Comparison of ENCODE assay signal across 1 cellular context in genomic region chr1:167984886-167985489, GRCh38.
TF ChIP-seq lines count a peak whose summit lies in the region.

No MANE protein-coding gene starts in this region.

TF ChIP-seq in K562, 482 proteins besides CTCF, POLR2A, EP300 and RAD21 (continued from another document and continues in another):
- peak; percentile 64 for TF ChIP-seq PKNOX1 (IDR thresholded peaks at IDR 0.05)
- TF ChIP-seq RBM34 (IDR thresholded peaks at IDR 0.05; ENCODE audit: borderline replicate concordance, insufficient read depth, low read length) = no peak
- no peak for TF ChIP-seq COPS2 (conservative IDR thresholded peaks at IDR 0.05)
- TF ChIP-seq ZNF143 (CRISPR knock-in tag; IDR thresholded peaks at IDR 0.05) = no peak
- no peak for TF ChIP-seq DACH1 (IDR thresholded peaks at IDR 0.05; ENCODE audit: partially characterized antibody)
- no peak for TF ChIP-seq PATZ1 (CRISPR knock-in tag; IDR thresholded peaks at IDR 0.05; ENCODE audit: borderline replicate concordance)
- TF ChIP-seq NBN (IDR thresholded peaks at IDR 0.05; ENCODE audit: low read depth) = peak; percentile 98
- TF ChIP-seq NCOA1 (IDR thresholded peaks at IDR 0.05; ENCODE audit: low read depth) = peak; percentile 83
- TF ChIP-seq ZFX (CRISPR knock-in tag; IDR thresholded peaks at IDR 0.05) = no peak
- TF ChIP-seq CBX3 (IDR thresholded peaks at IDR 0.05; ENCODE audit: borderline replicate concordance in 1 of 2, low read length in 2 of 2) = peak in 1 of 2 experiments; percentile 95; a peak in 2 of 3 replicates
- TF ChIP-seq PREB (CRISPR knock-in tag; IDR thresholded peaks at IDR 0.05) = no peak
- no peak for TF ChIP-seq CREBBP (IDR thresholded peaks at IDR 0.05; ENCODE audit: low read depth, low read length)
- TF ChIP-seq ZBTB17 (CRISPR knock-in tag; IDR thresholded peaks at IDR 0.05) = no peak; the same call in 1 of the 2 replicates
- TF ChIP-seq MXD1 (CRISPR knock-in tag; IDR thresholded peaks at IDR 0.05; ENCODE audit: borderline replicate concordance, poor library complexity, severe bottlenecking) = no peak
- no peak for TF ChIP-seq ZNF121 (CRISPR knock-in tag; conservative IDR thresholded peaks at IDR 0.05)
- TF ChIP-seq MLLT1 (IDR thresholded peaks at IDR 0.05) = peak; percentile 75 to 96
- peak; percentile 76 for TF ChIP-seq NR2C2 (CRISPR knock-in tag; IDR thresholded peaks at IDR 0.05)
- peak; percentile 81 for TF ChIP-seq NR2C2 (tag; IDR thresholded peaks at IDR 0.05)
- no peak for TF ChIP-seq ZNF561 (CRISPR knock-in tag; conservative IDR thresholded peaks at IDR 0.05)
- 0 out of 2 replicates have a peak, but pooled peaks have one; percentile 70 for TF ChIP-seq CBX1 (IDR thresholded peaks at IDR 0.05; ENCODE audit: low read depth)
- TF ChIP-seq NRF1 (conservative IDR thresholded peaks at IDR 0.05 in 1 of 2, IDR thresholded peaks at IDR 0.05 in 1 of 2) = peak; percentile 83 to 87
- TF ChIP-seq ZNF311 (CRISPR knock-in tag; IDR thresholded peaks at IDR 0.05) = no peak
- no peak; a peak in 1 of 4 replicates for TF ChIP-seq MLX (CRISPR knock-in tag; conservative IDR thresholded peaks at IDR 0.05)
- no peak; the same call in 1 of the 2 replicates for TF ChIP-seq KLF6 (CRISPR knock-in tag; IDR thresholded peaks at IDR 0.05; ENCODE audit: borderline replicate concordance)
- TF ChIP-seq ZNF140 (CRISPR knock-in tag; IDR thresholded peaks at IDR 0.05) = no peak
- TF ChIP-seq ZNF431 (CRISPR knock-in tag; IDR thresholded peaks at IDR 0.05) = no peak
- TF ChIP-seq ZNF324 (CRISPR knock-in tag; IDR thresholded peaks at IDR 0.05) = no peak
- TF ChIP-seq ZNF644 (tag; IDR thresholded peaks at IDR 0.05; ENCODE audit: low read depth) = no peak; the same call in 1 of the 2 replicates
- TF ChIP-seq MEF2A (IDR thresholded peaks at IDR 0.05; ENCODE audit: control insufficient read depth, low read depth, low read length) = no peak
- TF ChIP-seq GATAD2B (IDR thresholded peaks at IDR 0.05; ENCODE audit: borderline replicate concordance) = no peak
- no peak for TF ChIP-seq ESRRB (CRISPR knock-in tag; IDR thresholded peaks at IDR 0.05; ENCODE audit: borderline replicate concordance)
- peak; percentile 87 for TF ChIP-seq FOXM1 (IDR thresholded peaks at IDR 0.05; ENCODE audit: low read depth)
- no peak for TF ChIP-seq FOXM1 (CRISPR knock-in tag; IDR thresholded peaks at IDR 0.05; ENCODE audit: low read depth)
- peak; percentile 96 for TF ChIP-seq BHLHE40 (IDR thresholded peaks at IDR 0.05; ENCODE audit: low read length)
- TF ChIP-seq ZNF277 (CRISPR knock-in tag; IDR thresholded peaks at IDR 0.05; ENCODE audit: borderline replicate concordance) = no peak
- TF ChIP-seq HDAC2 (IDR thresholded peaks at IDR 0.05) = peak; percentile 91
- TF ChIP-seq SMAD1 (IDR thresholded peaks at IDR 0.05; ENCODE audit: low read depth, low read length, partially characterized antibody) = no peak
- no peak for TF ChIP-seq ZNF316 (IDR thresholded peaks at IDR 0.05)
- TF ChIP-seq ZNF609 (CRISPR knock-in tag; IDR thresholded peaks at IDR 0.05; ENCODE audit: borderline replicate concordance) = peak; percentile 95
- no peak for TF ChIP-seq PCBP2 (IDR thresholded peaks at IDR 0.05; ENCODE audit: low read depth, low read length, poor library complexity, severe bottlenecking)
- peak; percentile 96 for TF ChIP-seq MITF (IDR thresholded peaks at IDR 0.05)
- TF ChIP-seq ZNF592 (IDR thresholded peaks at IDR 0.05) = peak; percentile 85
- no peak for TF ChIP-seq KLF10 (CRISPR knock-in tag; IDR thresholded peaks at IDR 0.05)
- TF ChIP-seq ZC3H4 (CRISPR knock-in tag; IDR thresholded peaks at IDR 0.05; ENCODE audit: borderline replicate concordance) = no peak
- peak; percentile 95 for TF ChIP-seq E2F5 (CRISPR knock-in tag; IDR thresholded peaks at IDR 0.05)
